Comparison of ENCODE assay signal across 17 cellular contexts in the genomic region with DNA sequence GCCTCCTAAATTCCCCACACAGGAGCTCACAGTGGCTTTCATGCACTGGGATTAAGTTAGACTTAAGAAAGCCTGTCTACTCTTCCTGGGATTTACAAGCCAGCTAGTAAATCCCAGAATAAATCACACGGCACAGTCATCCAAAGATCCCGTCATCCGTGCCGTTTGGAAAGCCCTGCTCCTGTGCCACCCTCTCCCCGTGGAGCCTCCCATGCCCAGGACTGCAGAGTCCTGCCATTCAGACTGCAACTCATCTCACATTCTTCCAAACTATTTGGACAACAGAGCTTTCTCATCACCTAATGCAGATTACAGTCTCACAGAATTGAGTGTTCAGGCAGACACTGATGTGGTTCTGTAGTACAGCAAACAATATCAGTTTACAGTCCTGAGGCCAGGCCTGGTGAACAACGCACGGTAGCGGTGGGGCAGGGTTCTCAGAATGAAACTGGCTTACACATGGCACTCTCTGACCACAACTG.
DNase-seq lines count a peak whose midpoint lies in the region; ATAC-seq, FAIRE-seq and TF ChIP-seq lines count a peak whose summit lies in the region.
"Had no signal": no experiment of that assay in that cellular context is flagged by ENCODE, and none has a peak within 500 bp of the region (broad histone marks: within the 10 kb centered on the region; RNA-seq: fewer than 3 reads in every experiment).

No MANE protein-coding gene starts in this region.

- no peak overlapping the region for H4K91ac ChIP-seq in H1 (replicated peaks; ENCODE audit: insufficient read length, low read length)

- H3K56ac ChIP-seq in H1 (replicated peaks; ENCODE audit: insufficient read length, low read depth, low read length): no peak overlapping the region

- no peak for FAIRE-seq in H1 (lab: Jason Lieb, UNC)
- FAIRE-seq: K562 had no signal

- TF ChIP-seq CTCF in H1 (IDR thresholded peaks at IDR 0.05; ENCODE audit: control extremely low read depth in 1 of 3, insufficient read depth in 1 of 3, low read depth in 1 of 3, low read length in 3 of 3) (no peak), psoas muscle (IDR thresholded peaks at IDR 0.05) (no peak), Calu3 (IDR thresholded peaks at IDR 0.05; ENCODE audit: unreplicated experiment) (no peak)
- TF ChIP-seq CTCF in activated CD8-positive, alpha-beta T cell treated with anti-CD3 and anti-CD28 coated beads for 36 hours (IDR thresholded peaks at IDR 0.05): no peak

- 0 out of 2 replicates have a peak overlapping the region, but pooled peaks have one; percentile 34 for H2BK15ac ChIP-seq in H1 (ENCODE audit: low read length)

- H4K8ac ChIP-seq in H1 (ENCODE audit: extremely low read depth, insufficient read depth, low read length): no peak overlapping the region

- POLR2A ChIA-PET in H1 (lab: Charles Lee; ENCODE audit: partially characterized antibody): no interaction called here
- POLR2A ChIA-PET in activated CD8-positive, alpha-beta T cell treated with anti-CD3 and anti-CD28 coated beads for 36 hours (lab: Charles Lee): no interaction called here
- POLR2A ChIA-PET in CD4-positive, alpha-beta memory T cell (lab: Charles Lee; ENCODE audit: partially characterized antibody): no interaction called here

- no peak overlapping the region for H2BK20ac ChIP-seq in H1 (ENCODE audit: low read length)

- H2BK120ac ChIP-seq in H1 (replicated peaks; ENCODE audit: low read depth, low read length): no peak overlapping the region

- H3K27ac ChIP-seq in H1 (ENCODE audit: low read depth, low read length) (no peak overlapping the region), psoas muscle (peak overlapping the region; percentile 87)
- H3K27ac ChIP-seq in CD4-positive, alpha-beta memory T cell (ENCODE audit: low read depth, low read length): no peak overlapping the region
- H3K27ac ChIP-seq: left ventricle myocardium inferior, SK-N-MC had no signal

- no peak overlapping the region for H3K27ac Mint-ChIP-seq in activated CD8-positive, alpha-beta T cell treated with anti-CD3 and anti-CD28 coated beads for 36 hours
- no peak overlapping the region for H3K27ac Mint-ChIP-seq in CD4-positive, alpha-beta memory T cell
- no peak overlapping the region for H3K27ac Mint-ChIP-seq in Calu3 (ENCODE audit: unreplicated experiment)
- H3K27ac Mint-ChIP-seq: activated T-helper 1 cell treated with anti-CD3 and anti-CD28 coated beads, Interleukin-12 subunit alpha, Interleukin-12 subunit beta, Interleukin-2, Interleukin-4 antibody, amounts not matched to agents 30 ng/mL and 10 ng/mL and 1 ng/mL, durations not matched to agents 14 hours and 24 hours and 36 hours; naive thymus-derived CD4-positive, alpha-beta T cell had no signal

- H2AK5ac ChIP-seq in H1 (ENCODE audit: low read depth, low read length): no peak overlapping the region

- no TSS peak for BruUV-seq in Calu3 (replicated peaks; lab: Mats Ljungman, UMichigan)

- no peak overlapping the region for H3K4me3 ChIP-seq in H1 (ENCODE audit: extremely low read depth in 1 of 4, insufficient read depth in 2 of 4, low read depth in 3 of 4, low read length in 4 of 4)
- peak overlapping the region; percentile 32 for H3K4me3 ChIP-seq in psoas muscle
- H3K4me3 ChIP-seq in CD4-positive, alpha-beta memory T cell (ENCODE audit: low read length in 2 of 2): no peak overlapping the region
- H3K4me3 ChIP-seq: K562, left ventricle myocardium inferior, SK-N-MC had no signal

- H3K27me3 Mint-ChIP-seq in activated CD8-positive, alpha-beta T cell treated with anti-CD3 and anti-CD28 coated beads for 36 hours: peaks cover 10% of the 10 kb centered on the region
- H3K27me3 Mint-ChIP-seq in CD4-positive, alpha-beta memory T cell: peaks cover 9 to 11% of the 10 kb centered on the region in 2 donors
- H3K27me3 Mint-ChIP-seq in Calu3 (ENCODE audit: unreplicated experiment): no peaks in the 10 kb centered on the region

- H3K79me2 ChIP-seq in H1 (ENCODE audit: control insufficient read depth in 1 of 2, insufficient read depth in 2 of 2, low read length in 2 of 2): no peaks in the 10 kb centered on the region

- H3K4me1 Mint-ChIP-seq in activated CD8-positive, alpha-beta T cell treated with anti-CD3 and anti-CD28 coated beads for 36 hours (ENCODE audit: low read depth): no peaks in the 10 kb centered on the region
- H3K4me1 Mint-ChIP-seq in CD4-positive, alpha-beta memory T cell: no peaks in the 10 kb centered on the region
- H3K4me1 Mint-ChIP-seq in Calu3 (ENCODE audit: low read depth, unreplicated experiment): peaks cover 8% of the 10 kb centered on the region
- H3K4me1 Mint-ChIP-seq: naive thymus-derived CD4-positive, alpha-beta T cell had no signal

- no peaks in the 10 kb centered on the region for H3K9me3 Mint-ChIP-seq in activated CD8-positive, alpha-beta T cell treated with anti-CD3 and anti-CD28 coated beads for 36 hours
- no peaks in the 10 kb centered on the region for H3K9me3 Mint-ChIP-seq in CD4-positive, alpha-beta memory T cell
- no peaks in the 10 kb centered on the region for H3K9me3 Mint-ChIP-seq in Calu3 (ENCODE audit: low read depth, unreplicated experiment)
- H3K9me3 Mint-ChIP-seq: activated T-helper 1 cell treated with anti-CD3 and anti-CD28 coated beads, Interleukin-12 subunit alpha, Interleukin-12 subunit beta, Interleukin-2, Interleukin-4 antibody, amounts not matched to agents 30 ng/mL and 10 ng/mL and 1 ng/mL, durations not matched to agents 14 hours and 24 hours and 36 hours; naive thymus-derived CD4-positive, alpha-beta T cell had no signal

- H3K4me2 ChIP-seq in H1 (ENCODE audit: insufficient read depth in 1 of 2, low read depth in 2 of 2, low read length in 2 of 2): no peak overlapping the region

- no peak overlapping the region for H3K4me3 Mint-ChIP-seq in activated CD8-positive, alpha-beta T cell treated with anti-CD3 and anti-CD28 coated beads for 36 hours
- H3K4me3 Mint-ChIP-seq in CD4-positive, alpha-beta memory T cell: no peak overlapping the region
- no peak overlapping the region for H3K4me3 Mint-ChIP-seq in Calu3 (ENCODE audit: low read depth, unreplicated experiment)
- H3K4me3 Mint-ChIP-seq: activated T-helper 1 cell treated with anti-CD3 and anti-CD28 coated beads, Interleukin-12 subunit alpha, Interleukin-12 subunit beta, Interleukin-2, Interleukin-4 antibody, amounts not matched to agents 30 ng/mL and 10 ng/mL and 1 ng/mL, durations not matched to agents 14 hours and 24 hours and 36 hours; naive thymus-derived CD4-positive, alpha-beta T cell had no signal

- H2BK5ac ChIP-seq in H1 (ENCODE audit: low read depth, low read length): no peak overlapping the region

- no peak overlapping the region for H3K14ac ChIP-seq in H1 (ENCODE audit: insufficient read length)

- H3K23me2 ChIP-seq in H1 (ENCODE audit: low read depth, low read length): no peaks in the 10 kb centered on the region

- H4K20me1 ChIP-seq in H1 (replicated peaks in 1 of 2; ENCODE audit: control insufficient read depth in 1 of 2, insufficient read depth in 2 of 2, low read length in 2 of 2): no peaks in the 10 kb centered on the region

- CTCF ChIA-PET in H1 (lab: Charles Lee; ENCODE audit: partially characterized antibody) (interaction anchor here (1.2 to 1.3 kb wide), 2 partner anchors 56 to 70 kb away, joined by 3 read pairs; no protein-coding TSS in a partner anchor), Calu3 (lab: Charles Lee) (no interaction called here)
- CTCF ChIA-PET in activated CD8-positive, alpha-beta T cell treated with anti-CD3 and anti-CD28 coated beads for 36 hours (lab: Charles Lee): no interaction called here
- CTCF ChIA-PET in CD4-positive, alpha-beta memory T cell (lab: Charles Lee; ENCODE audit: partially characterized antibody): no interaction called here

- H3K36me3 ChIP-seq in H1 (ENCODE audit: control insufficient read depth in 2 of 4, insufficient read depth in 4 of 4, low read length in 3 of 4) (no peaks in the 10 kb centered on the region), psoas muscle (ENCODE audit: insufficient read depth in 1 of 2, low read depth in 1 of 2) (peaks cover 0 to 31% of the 10 kb centered on the region in 2 donors)
- H3K36me3 ChIP-seq in CD4-positive, alpha-beta memory T cell (ENCODE audit: insufficient read depth, low read length): no peaks in the 10 kb centered on the region

- no peaks in the 10 kb centered on the region; a peak in 2 of 7 replicates for H3K27me3 ChIP-seq in H1 (replicated peaks in 1 of 4; ENCODE audit: control insufficient read depth in 3 of 4, extremely low read depth in 1 of 4, insufficient read depth in 3 of 4, low read length in 3 of 4)
- H3K27me3 ChIP-seq in psoas muscle (ENCODE audit: insufficient read depth in 3 of 3, low read length in 2 of 3): no peaks in the 10 kb centered on the region
- H3K27me3 ChIP-seq in CD4-positive, alpha-beta memory T cell (ENCODE audit: insufficient read depth, low read length): no peaks in the 10 kb centered on the region

- H3K79me1 ChIP-seq in H1 (ENCODE audit: low read depth, low read length): no peaks in the 10 kb centered on the region

- no peak overlapping the region for H2BK12ac ChIP-seq in H1 (ENCODE audit: low read depth, low read length)

- TF ChIP-seq POLR2A in H1 (IDR thresholded peaks at IDR 0.05; ENCODE audit: control extremely low read depth in 1 of 2, low read depth in 2 of 2, low read length in 2 of 2): no peak

- ATAC-seq in GM18867 (IDR thresholded peaks at IDR 0.05; ENCODE audit: unreplicated experiment): peak; percentile 56
- peak; percentile 46 to 74 (median 60) for ATAC-seq in psoas muscle
- no peak for ATAC-seq in activated CD8-positive, alpha-beta T cell treated with anti-CD3 and anti-CD28 coated beads for 36 hours
- ATAC-seq: activated CD4-positive, CD25-positive, alpha-beta regulatory T cell treated with anti-CD3 and anti-CD28 coated beads, Interleukin-2, amount 50 U/mL, for 24 hours; naive thymus-derived CD4-positive, alpha-beta T cell had no signal

- no peak overlapping the region for H3K18ac ChIP-seq in H1 (ENCODE audit: extremely low read depth, low read length)

- intact Hi-C loops in psoas muscle (cut with DNase I): no loop called here
- intact Hi-C loops in activated CD8-positive, alpha-beta T cell treated with anti-CD3 and anti-CD28 coated beads for 36 hours (cut with micrococcal nuclease): no loop called here
- intact Hi-C loops in CD4-positive, alpha-beta memory T cell (cut with micrococcal nuclease): no loop called here
- intact Hi-C loops in Calu3 (cut with micrococcal nuclease; ENCODE audit: unreplicated experiment): no loop called here

- no peak overlapping the region for H3K4ac ChIP-seq in H1 (replicated peaks; ENCODE audit: insufficient read length, low read depth, low read length)

- H3K36me3 Mint-ChIP-seq in activated CD8-positive, alpha-beta T cell treated with anti-CD3 and anti-CD28 coated beads for 36 hours (ENCODE audit: low read depth): no peaks in the 10 kb centered on the region
- no peaks in the 10 kb centered on the region for H3K36me3 Mint-ChIP-seq in CD4-positive, alpha-beta memory T cell
- peaks cover 23% of the 10 kb centered on the region for H3K36me3 Mint-ChIP-seq in Calu3 (ENCODE audit: insufficient read depth, unreplicated experiment)
- H3K36me3 Mint-ChIP-seq: naive thymus-derived CD4-positive, alpha-beta T cell had no signal

- no peak for TF ChIP-seq EP300 in H1 (IDR thresholded peaks at IDR 0.05; ENCODE audit: borderline replicate concordance in 1 of 2, low read depth in 2 of 2, low read length in 2 of 2)

- no peak overlapping the region for H3K23ac ChIP-seq in H1 (ENCODE audit: insufficient read length)

- H3K9me3 ChIP-seq in H1 (ENCODE audit: insufficient read depth in 2 of 2, low read depth in 1 of 2, low read length in 1 of 2) (no peaks in the 10 kb centered on the region), psoas muscle (no peaks in the 10 kb centered on the region)
- H3K9me3 ChIP-seq in CD4-positive, alpha-beta memory T cell (ENCODE audit: control insufficient read depth in 1 of 2, low read length in 2 of 2): no peaks in the 10 kb centered on the region
- H3K9me3 ChIP-seq: left ventricle myocardium inferior had no signal

- WGBS in H1 (ENCODE audit: extremely low coverage in 1 of 2, insufficient coverage in 1 of 2, insufficient read length in 1 of 2, insufficient replicate concordance in 2 of 2, low coverage in 1 of 2, low lambda C conversion rate in 2 of 2, missing lambda C conversion rate in 1 of 2), 2 experiments: 86% methylated on average over 8 of the region's 8 CpGs; no CpG with 5 or more reads in 1 of the 2 experiments
- WGBS in psoas muscle, 3 donors: 20 to 57% (median 35%) methylated on average over 8 of the region's 8 CpGs

- H3K4me1 ChIP-seq in H1 (replicated peaks in 1 of 4; ENCODE audit: control insufficient read depth in 3 of 4, insufficient read depth in 4 of 4, low read length in 3 of 4) (peaks cover 12 to 18% (median 15%) of the 10 kb centered on the region in 4 experiments), psoas muscle (peaks cover 24% of the 10 kb centered on the region)
- no peaks in the 10 kb centered on the region for H3K4me1 ChIP-seq in CD4-positive, alpha-beta memory T cell (ENCODE audit: insufficient read depth, low read length)

- no peak overlapping the region for H3K9ac ChIP-seq in H1 (replicated peaks in 1 of 4; ENCODE audit: extremely low read depth in 1 of 4, low read depth in 3 of 4, low read length in 3 of 4)

- peak; percentile 66 for DNase-seq in NCI-H82 (lab: John Stamatoyannopoulos, UW)
- peak in 1 of 2 experiments; percentile 28 for DNase-seq in H1 (ENCODE audit: low read depth in 1 of 2, low spot score in 2 of 2)
- DNase-seq in psoas muscle: no peak
- DNase-seq in activated CD8-positive, alpha-beta T cell treated with anti-CD3 and anti-CD28 coated beads for 36 hours: no peak
- no peak for DNase-seq in CD4-positive, alpha-beta memory T cell
- no peak for DNase-seq in Calu3
- DNase-seq: anterior cingulate cortex; dermis blood vessel endothelial cell; left ventricle myocardium inferior; naive thymus-derived CD4-positive, alpha-beta T cell; NCI-H1694 treated with DMSO at 0.1 percent for 48 hours; NCI-H748 treated with DMSO at 0.1 percent for 48 hours had no signal

- no peak for TF ChIP-seq RAD21 in H1 (IDR thresholded peaks at IDR 0.05 in 1 of 2, conservative IDR thresholded peaks at IDR 0.05 in 1 of 2; ENCODE audit: low read depth in 2 of 2, low read length in 2 of 2)

- no peak overlapping the region for H4K5ac ChIP-seq in H1 (ENCODE audit: insufficient read length, low read depth, low read length)

- H2AFZ ChIP-seq in H1 (ENCODE audit: low read length): no peak overlapping the region
